ENCODE assay signal across 8 cellular contexts in genomic region chr17:80455328-80455710, GRCh38. TPM values are rescaled to one million over a fixed set of nuclear protein-coding genes. Genes with fewer than 3 reads are reported as not detected.
DNase-seq lines count a peak whose midpoint lies in the region; ATAC-seq, FAIRE-seq and TF ChIP-seq lines count a peak whose summit lies in the region.

No MANE protein-coding gene starts in this region.

- no peaks in the 10 kb centered on the region for H3K9me3 ChIP-seq in endothelial cell of umbilical vein (replicated peaks; ENCODE audit: control insufficient read depth, insufficient read depth, low read length)
- H3K9me3 ChIP-seq in mucosa of stomach (ENCODE audit: control insufficient read depth, low read length): no peaks in the 10 kb centered on the region
- H3K9me3 ChIP-seq in upper lobe of left lung: no peaks in the 10 kb centered on the region

- H3K27ac ChIP-seq in endothelial cell of umbilical vein (ENCODE audit: insufficient read depth, low read depth, low read length) (peak overlapping the region; percentile 72), upper lobe of left lung (peak overlapping the region; percentile 94 to 99 (median 96))

- H2AFZ ChIP-seq in endothelial cell of umbilical vein (ENCODE audit: low read depth, low read length): peak overlapping the region; percentile 54

- TF ChIP-seq CTCF in endothelial cell of umbilical vein (IDR thresholded peaks at IDR 0.05; ENCODE audit: extremely low read depth in 1 of 2, insufficient read depth in 1 of 2, low read depth in 1 of 2, low read length in 2 of 2) (no peak), upper lobe of left lung (IDR thresholded peaks at IDR 0.05) (no peak)

- WGBS in upper lobe of left lung, 2 donors: 7% methylated on average over 18 to 21 of the region's 21 CpGs

- CTCF ChIA-PET in endothelial cell of umbilical vein (lab: Charles Lee): interaction anchor here (0.8 to 2.8 kb wide), 10 partner anchors 13 to 568 kb away, joined by 3 to 12 read pairs (median 4); no protein-coding TSS in a partner anchor

- H3K9me1 ChIP-seq in endothelial cell of umbilical vein (replicated peaks; ENCODE audit: control insufficient read depth, extremely low read depth, insufficient read depth, low read length): no peaks in the 10 kb centered on the region

- H3K9ac ChIP-seq in endothelial cell of umbilical vein (replicated peaks; ENCODE audit: extremely low read depth, insufficient read depth, low read length): peak overlapping the region; percentile 89
- peak overlapping the region; percentile 95 for H3K9ac ChIP-seq in mucosa of stomach (ENCODE audit: low read length)

- ATAC-seq in HG03342 (IDR thresholded peaks at IDR 0.05; ENCODE audit: unreplicated experiment) (peak; percentile 33), upper lobe of left lung (ENCODE audit: low FRiP score in 2 of 2) (peak; percentile 67 to 71)

- dilution Hi-C loops in endothelial cell of umbilical vein (cut with MboI; ENCODE audit: extremely low pct_ligation_motif_present, low sequenced_read_pairs): no loop called here

- FAIRE-seq in endothelial cell of umbilical vein (lab: Jason Lieb, UNC): no peak

- no peaks in the 10 kb centered on the region for H4K20me1 ChIP-seq in endothelial cell of umbilical vein (replicated peaks; ENCODE audit: control insufficient read depth, extremely low read depth, insufficient read depth, low read length)

- H3K27me3 ChIP-seq in endothelial cell of umbilical vein (ENCODE audit: control insufficient read depth in 2 of 2, insufficient read depth in 2 of 2, low read length in 2 of 2) (peaks cover 0 to 6% of the 10 kb centered on the region in 2 experiments), mucosa of stomach (ENCODE audit: control insufficient read depth, insufficient read depth, low read length) (peaks cover 4% of the 10 kb centered on the region), upper lobe of left lung (no peaks in the 10 kb centered on the region)

- H3K4me3 ChIP-seq in endothelial cell of umbilical vein (replicated peaks in 1 of 3; ENCODE audit: insufficient read depth in 1 of 3, low read depth in 1 of 3, low read length in 3 of 3) (peak overlapping the region; percentile 40 to 69 (median 56)), mucosa of stomach (ENCODE audit: low read length) (peak overlapping the region; percentile 76), upper lobe of left lung (peak overlapping the region; percentile 62 to 90 (median 73))

- POLR2A ChIA-PET in endothelial cell of umbilical vein (lab: Charles Lee): interaction anchor here (0.8 to 1.0 kb wide), 2 partner anchors 19 to 21 kb away, joined by 4 read pairs; partner anchors contain the start of gene NPTX1

- peak; percentile 82 for DNase-seq in activated effector memory CD4-positive, alpha-beta T cell treated with anti-CD3 and anti-CD28 coated beads, Interleukin-2, amount 50 U/mL, for 16 hours
- DNase-seq in activated effector memory CD4-positive, alpha-beta T cell treated with Interleukin-2 at 50 U/mL for 16 hours: no peak
- DNase-seq in T-helper 9 cell (peak; percentile 27), endothelial cell of umbilical vein (ENCODE audit: low read depth, low spot score) (no peak), upper lobe of left lung (peak in 1 of 2 donors; percentile 46), NCI-H187 (lab: John Stamatoyannopoulos, UW) (no peak)

- intact Hi-C loops in endothelial cell of umbilical vein (cut with micrococcal nuclease): loop anchor here (2.0 kb wide), 1 partner anchor 23 kb away; no protein-coding TSS in a partner anchor

- TF ChIP-seq POLR2A in endothelial cell of umbilical vein (IDR thresholded peaks at IDR 0.05; ENCODE audit: low read depth, low read length): no peak
- no peak for TF ChIP-seq POLR2A in upper lobe of left lung (IDR thresholded peaks at IDR 0.05)

- H3K4me1 ChIP-seq in endothelial cell of umbilical vein (ENCODE audit: control insufficient read depth, extremely low read depth, insufficient read depth, low read length) (peaks cover 9% of the 10 kb centered on the region), mucosa of stomach (ENCODE audit: control insufficient read depth, insufficient read depth, low read length) (peaks cover 10% of the 10 kb centered on the region), upper lobe of left lung (peaks cover 12 to 36% (median 19%) of the 10 kb centered on the region in 4 donors)

- no peak for TF ChIP-seq EP300 in upper lobe of left lung (IDR thresholded peaks at IDR 0.05)

- H3K4me2 ChIP-seq in endothelial cell of umbilical vein (ENCODE audit: insufficient read depth, low read length): peak overlapping the region; percentile 89

- BruUV-seq in endothelial cell of umbilical vein (replicated peaks; lab: Mats Ljungman, UMichigan): no TSS peak

- no peaks in the 10 kb centered on the region for H3K36me3 ChIP-seq in endothelial cell of umbilical vein (ENCODE audit: control insufficient read depth in 2 of 2, extremely low read depth in 1 of 2, insufficient read depth in 2 of 2, low read length in 2 of 2)
- no peaks in the 10 kb centered on the region for H3K36me3 ChIP-seq in mucosa of stomach (ENCODE audit: control insufficient read depth, insufficient read depth, low read length)
- H3K36me3 ChIP-seq in upper lobe of left lung: no peaks in the 10 kb centered on the region

- no peaks in the 10 kb centered on the region for H3K79me2 ChIP-seq in endothelial cell of umbilical vein (ENCODE audit: control insufficient read depth, insufficient read depth, low read length)

TF ChIP-seq in endothelial cell of umbilical vein, 7 proteins besides CTCF, POLR2A, EP300 and RAD21:
- no peak for TF ChIP-seq EZH2 (IDR thresholded peaks at IDR 0.05; ENCODE audit: borderline replicate concordance, low read depth, low read length, severe bottlenecking)

RNA-seq across cellular contexts. Expression of gene NPTX1, which starts 21.1 kb away (rescaled TPM):
- not detected in 2 replicates for total RNA-seq in endothelial cell of umbilical vein
- 0.03 and 0.08 TPM in 2 replicates for polyA plus RNA-seq in endothelial cell of umbilical vein
- polyA plus RNA-seq in endothelial cell of umbilical vein (2011; cell fraction: cytosol; rRNA removed): 0.04 and 0.05 TPM in 2 replicates
- polyA plus RNA-seq in endothelial cell of umbilical vein (2011; cell fraction: nucleus; rRNA removed): 0.13 and 0.14 TPM in 2 replicates
- 0.07 TPM in 1 of 2 replicates, not detected in the other for polyA plus RNA-seq in endothelial cell of umbilical vein (2012)
- polyA minus RNA-seq in endothelial cell of umbilical vein: not detected in 2 replicates
- 12.3 TPM for polyA minus RNA-seq in endothelial cell of umbilical vein (2011; cell fraction: cytosol; rRNA and poly(A)+ RNA removed)
- polyA minus RNA-seq in endothelial cell of umbilical vein (2011; cell fraction: nucleus; rRNA and poly(A)+ RNA removed): 0.29 TPM in 1 of 2 replicates, not detected in the other
- total RNA-seq in upper lobe of left lung: 10 to 100 TPM in 1 of 6 donors, 1 to 10 TPM in 4, under 1 TPM in 1; 0.39 to 11.5 (median 2.5) TPM

RNA-seq across cellular contexts. Expression of gene ENDOV, which starts 40.4 kb away (rescaled TPM):
- total RNA-seq in endothelial cell of umbilical vein (17.6 and 25.9 TPM in 2 replicates), upper lobe of left lung (10 to 100 TPM; 16.7 to 93.2 (median 25.6) TPM)
- 20.4 and 21.1 TPM in 2 replicates for polyA plus RNA-seq in endothelial cell of umbilical vein
- polyA plus RNA-seq in endothelial cell of umbilical vein (2011; cell fraction: cytosol; rRNA removed): 10.0 and 15.4 TPM in 2 replicates
- 32.2 and 34.5 TPM in 2 replicates for polyA plus RNA-seq in endothelial cell of umbilical vein (2011; cell fraction: nucleus; rRNA removed)
- polyA plus RNA-seq in endothelial cell of umbilical vein (2012): 11.6 and 17.0 TPM in 2 replicates
- polyA minus RNA-seq in endothelial cell of umbilical vein: 17.2 and 23.8 TPM in 2 replicates
- 8.7 TPM for polyA minus RNA-seq in endothelial cell of umbilical vein (2011; cell fraction: cytosol; rRNA and poly(A)+ RNA removed)
- polyA minus RNA-seq in endothelial cell of umbilical vein (2011; cell fraction: nucleus; rRNA and poly(A)+ RNA removed): 29.0 and 30.3 TPM in 2 replicates

Comparison
In these comparisons a context has a peak if more than half of its experiments do, and no peak if none do; other contexts are left out.
1. DNase-seq: peak in activated effector memory CD4-positive, alpha-beta T cell treated with anti-CD3 and anti-CD28 coated beads, Interleukin-2, amount 50 U/mL, for 16 hours (single experiment) and T-helper 9 cell (single experiment); none in activated effector memory CD4-positive, alpha-beta T cell treated with Interleukin-2 at 50 U/mL for 16 hours (single experiment), endothelial cell of umbilical vein (single experiment) and NCI-H187 (0 of 2).
2. Peak in every context shown above with its lines, with median percentiles within 50 percentile points of each other: H3K4me3 ChIP-seq.